ENCODE assay signal across 19 cellular contexts in genomic region chr4:153079824-153080486, GRCh38.
DNase-seq lines count a peak whose midpoint lies in the region; ATAC-seq and TF ChIP-seq lines count a peak whose summit lies in the region.
"Had no signal": no experiment of that assay in that cellular context is flagged by ENCODE, and none has a peak within 500 bp of the region (broad histone marks: within the 10 kb centered on the region; RNA-seq: fewer than 3 reads in every experiment).

No MANE protein-coding gene starts in this region.

- no peak overlapping the region for H4K8ac ChIP-seq in neuronal stem cell (ENCODE audit: low read depth, low read length)

- H3K9me3 ChIP-seq in DND-41 (ENCODE audit: insufficient read depth, low read length, severe bottlenecking) = no peaks in the 10 kb centered on the region
- no peaks in the 10 kb centered on the region for H3K9me3 ChIP-seq in neuronal stem cell (replicated peaks in 1 of 2; ENCODE audit: control insufficient read depth in 2 of 2, insufficient read depth in 1 of 2, low read depth in 1 of 2, low read length in 2 of 2)
- H3K9me3 ChIP-seq: BE2C, neutrophil had no signal

- WGBS in neuronal stem cell (ENCODE audit: extremely low coverage in 2 of 2, insufficient read length in 2 of 2, insufficient replicate concordance in 1 of 2), 2 donors = no CpG with 5 or more reads among the region's 7 CpGs

- no peaks in the 10 kb centered on the region for H3K36me3 Mint-ChIP-seq in brain
- H3K36me3 Mint-ChIP-seq: activated CD8-positive, alpha-beta memory T cell treated with anti-CD3 and anti-CD28 coated beads, Interleukin-2, amount 10 ng/mL, durations not matched to agents 7 days and 5 days; stimulated activated memory B cell treated with anti-CD40 and anti-IgM and Interleukin-4, amounts not matched to agents 10 μg/mL and 1 μg/mL and 100 μg/mL, for 72 hours had no signal

- DNase-seq in DND-41 (peak; percentile 77), NCI-H524 treated with DMSO at 0.1 percent for 48 hours (lab: John Stamatoyannopoulos, UW) (peak; percentile 63), neuronal stem cell (ENCODE audit: low spot score) (no peak), NCI-H345 treated with DMSO at 0.1 percent for 48 hours (lab: John Stamatoyannopoulos, UW; ENCODE audit: unreplicated experiment) (no peak), NCI-H345 (lab: John Stamatoyannopoulos, UW) (no peak), NCI-H1417 treated with DMSO at 0.1 percent for 48 hours (lab: John Stamatoyannopoulos, UW) (no peak)
- DNase-seq: activated CD4-positive, CD25-positive, alpha-beta regulatory T cell treated with anti-CD3 and anti-CD28 coated beads, Interleukin-2, amount 50 U/mL, for 72 hours; activated CD8-positive, alpha-beta memory T cell treated with anti-CD3 and anti-CD28 coated beads, Interleukin-2, amount 10 ng/mL, durations not matched to agents 7 days and 5 days; activated effector memory CD4-positive, alpha-beta T cell treated with anti-CD3 and anti-CD28 coated beads, Interleukin-2, amount 50 U/mL, for 16 hours; BE2C; DMS79; kidney glomerular epithelial cell; midbrain; NCI-H187; Right ventricle myocardium superior; stimulated activated CD4-positive, alpha-beta T cell treated with anti-CD3 and anti-CD28 coated beads, Interleukin-15, amount 100 ng/mL, for 24 hours had no signal

- ATAC-seq in DND-41 (ENCODE audit: insufficient read depth, low read depth) = peak; percentile 88
- ATAC-seq: activated CD8-positive, alpha-beta memory T cell treated with anti-CD3 and anti-CD28 coated beads, Interleukin-2, amount 10 ng/mL, durations not matched to agents 7 days and 5 days; stimulated activated memory B cell treated with anti-CD40 and anti-IgM and Interleukin-4, amounts not matched to agents 10 μg/mL and 1 μg/mL and 100 μg/mL, for 72 hours had no signal

- H3K79me1 ChIP-seq in neuronal stem cell (ENCODE audit: low read depth, low read length) = no peaks in the 10 kb centered on the region

- peaks cover 2 to 22% (median 4%) of the 10 kb centered on the region in 5 experiments for H3K9me3 Mint-ChIP-seq in brain
- H3K9me3 Mint-ChIP-seq: stimulated activated memory B cell treated with anti-CD40 and anti-IgM and Interleukin-4, amounts not matched to agents 10 μg/mL and 1 μg/mL and 100 μg/mL, for 72 hours had no signal

- H2AFZ ChIP-seq in DND-41 (ENCODE audit: low read depth, low read length) = no peak overlapping the region
- no peak overlapping the region for H2AFZ ChIP-seq in neuronal stem cell (ENCODE audit: low read length)

- H3K14ac ChIP-seq in neuronal stem cell (ENCODE audit: low read length) = no peak overlapping the region

- H3K4ac ChIP-seq in neuronal stem cell (ENCODE audit: low read length) = no peak overlapping the region

- H3K27ac ChIP-seq in DND-41 (ENCODE audit: low read length) = peak overlapping the region; percentile 60; the same call in 1 of the 2 replicates
- no peak overlapping the region for H3K27ac ChIP-seq in neuronal stem cell (replicated peaks; ENCODE audit: low read length)
- H3K27ac ChIP-seq: neutrophil had no signal

- H3K27me3 ChIP-seq in DND-41 (ENCODE audit: insufficient read depth, low read length, poor library complexity) (no peaks in the 10 kb centered on the region), neuronal stem cell (ENCODE audit: control insufficient read depth in 3 of 3, insufficient read depth in 3 of 3, low read depth in 1 of 3, low read length in 3 of 3) (no peaks in the 10 kb centered on the region)
- H3K27me3 ChIP-seq: BE2C had no signal

- no peak overlapping the region for H3K18ac ChIP-seq in neuronal stem cell (ENCODE audit: low read length)

- no peaks in the 10 kb centered on the region for H4K20me1 ChIP-seq in DND-41 (ENCODE audit: insufficient read depth, low read length)

- H3K36me3 ChIP-seq in DND-41 (ENCODE audit: insufficient read depth, low read length) = no peaks in the 10 kb centered on the region
- no peaks in the 10 kb centered on the region for H3K36me3 ChIP-seq in neuronal stem cell (replicated peaks in 1 of 2; ENCODE audit: control insufficient read depth in 2 of 2, insufficient read depth in 2 of 2, low read length in 2 of 2)
- H3K36me3 ChIP-seq: BE2C, neutrophil had no signal

- H2BK12ac ChIP-seq in neuronal stem cell (ENCODE audit: low read length) = no peak overlapping the region

- H3K23ac ChIP-seq in neuronal stem cell (ENCODE audit: low read depth, low read length, poor library complexity) = no peak overlapping the region

- no peaks in the 10 kb centered on the region for H3K79me2 ChIP-seq in DND-41 (ENCODE audit: insufficient read depth, low read length)

- H4K91ac ChIP-seq in neuronal stem cell (ENCODE audit: low read depth, low read length, poor library complexity) = no peak overlapping the region

- H3K4me3 Mint-ChIP-seq in brain = peak overlapping the region in 1 of 5 experiments; percentile 23
- H3K4me3 Mint-ChIP-seq: activated CD8-positive, alpha-beta memory T cell treated with anti-CD3 and anti-CD28 coated beads, Interleukin-2, amount 10 ng/mL, durations not matched to agents 7 days and 5 days; stimulated activated memory B cell treated with anti-CD40 and anti-IgM and Interleukin-4, amounts not matched to agents 10 μg/mL and 1 μg/mL and 100 μg/mL, for 72 hours had no signal

- peak overlapping the region in 4 of 5 experiments; percentile 70 to 92 (median 85) for H3K27ac Mint-ChIP-seq in brain
- H3K27ac Mint-ChIP-seq: activated CD8-positive, alpha-beta memory T cell treated with anti-CD3 and anti-CD28 coated beads, Interleukin-2, amount 10 ng/mL, durations not matched to agents 7 days and 5 days; stimulated activated memory B cell treated with anti-CD40 and anti-IgM and Interleukin-4, amounts not matched to agents 10 μg/mL and 1 μg/mL and 100 μg/mL, for 72 hours had no signal

- H3K9ac ChIP-seq in DND-41 (ENCODE audit: low read depth, low read length) = no peak overlapping the region
- H3K9ac ChIP-seq in neuronal stem cell (ENCODE audit: low read depth, low read length, poor library complexity) = no peak overlapping the region

- TF ChIP-seq CTCF in DND-41 (IDR thresholded peaks at IDR 0.05; ENCODE audit: borderline replicate concordance, extremely low read depth, low read length, poor library complexity, severe bottlenecking) (no peak), brain (conservative IDR thresholded peaks at IDR 0.05) (no peak)

- H3K4me1 Mint-ChIP-seq in brain = peaks cover 49% of the 10 kb centered on the region

- H3K27me3 Mint-ChIP-seq in brain = peaks cover 9% of the 10 kb centered on the region
- H3K27me3 Mint-ChIP-seq: stimulated activated memory B cell treated with anti-CD40 and anti-IgM and Interleukin-4, amounts not matched to agents 10 μg/mL and 1 μg/mL and 100 μg/mL, for 72 hours had no signal

- H2BK5ac ChIP-seq in neuronal stem cell (ENCODE audit: low read length) = no peak overlapping the region

- H2AK5ac ChIP-seq in neuronal stem cell (ENCODE audit: low read depth, low read length) = no peak overlapping the region

- no peak overlapping the region for H3K4me2 ChIP-seq in DND-41 (ENCODE audit: insufficient read depth, low read length)
- no peak overlapping the region for H3K4me2 ChIP-seq in neuronal stem cell (ENCODE audit: insufficient read depth, low read length, poor library complexity, severe bottlenecking)

- H3K4me1 ChIP-seq in DND-41 (ENCODE audit: insufficient read depth, low read length) (peaks cover 22% of the 10 kb centered on the region), neuronal stem cell (ENCODE audit: control insufficient read depth in 2 of 2, insufficient read depth in 1 of 2, low read depth in 1 of 2, low read length in 2 of 2) (peaks cover 13 to 20% of the 10 kb centered on the region in 2 donors)
- H3K4me1 ChIP-seq: BE2C had no signal

- H2BK15ac ChIP-seq in neuronal stem cell (ENCODE audit: low read length) = peak overlapping the region; percentile 7

- H2BK120ac ChIP-seq in neuronal stem cell (ENCODE audit: low read depth, low read length) = no peak overlapping the region

- H3K4me3 ChIP-seq in DND-41 (ENCODE audit: low read depth in 1 of 2, low read length in 2 of 2) (no peak overlapping the region), neuronal stem cell (ENCODE audit: low read length in 2 of 2) (no peak overlapping the region)

Comparison
In these comparisons a context has a peak if more than half of its experiments do, and no peak if none do; other contexts are left out.
1. DNase-seq: peak in DND-41 (single experiment) and NCI-H524 treated with DMSO at 0.1 percent for 48 hours (single experiment); none in neuronal stem cell (single experiment), NCI-H345 treated with DMSO at 0.1 percent for 48 hours (single experiment), NCI-H345 (single experiment) and NCI-H1417 treated with DMSO at 0.1 percent for 48 hours (single experiment).